In the genomic region with DNA sequence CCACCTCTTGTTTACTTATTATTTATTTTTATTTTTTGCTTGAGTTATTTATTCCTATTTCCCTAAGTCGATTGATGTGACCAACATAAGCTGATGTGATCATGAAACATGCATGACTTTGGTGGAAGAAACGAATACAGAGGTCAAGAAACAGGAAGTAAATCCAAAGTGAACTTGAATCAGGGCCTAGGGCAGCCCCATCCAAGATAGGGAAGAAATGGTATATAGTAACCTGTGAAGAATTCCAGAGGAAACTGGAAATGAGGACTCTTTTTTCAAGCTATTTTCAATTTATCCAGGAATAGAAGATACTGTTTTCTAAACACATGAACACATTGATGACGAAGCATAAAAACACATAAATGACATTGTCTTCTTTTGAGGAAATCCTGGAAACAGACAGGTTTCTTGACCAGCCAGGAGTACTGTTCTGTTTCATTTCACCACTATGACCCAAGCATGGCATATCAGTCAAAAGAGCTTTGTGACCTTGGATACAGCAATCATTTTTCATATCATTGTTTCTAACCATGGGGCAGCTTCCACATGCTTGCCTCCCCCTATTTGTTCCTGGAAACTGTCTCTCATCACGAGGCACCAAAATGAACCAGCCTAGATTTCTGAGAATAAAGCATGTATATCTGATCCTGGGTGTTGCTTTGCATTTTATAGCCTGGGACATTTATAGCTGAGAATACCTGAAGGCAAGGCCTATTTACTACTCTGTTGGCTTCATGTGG, we compare ENCODE assay signal across 2 cellular contexts.
A peak's percentile ranks its signal among the peaks of the same experiment; 100 is the strongest.
TF ChIP-seq lines count a peak whose summit lies in the region.

No MANE protein-coding gene starts in this region.

TF ChIP-seq in A549, 52 proteins besides CTCF, POLR2A, EP300 and RAD21:
- TF ChIP-seq, protein P1, sequence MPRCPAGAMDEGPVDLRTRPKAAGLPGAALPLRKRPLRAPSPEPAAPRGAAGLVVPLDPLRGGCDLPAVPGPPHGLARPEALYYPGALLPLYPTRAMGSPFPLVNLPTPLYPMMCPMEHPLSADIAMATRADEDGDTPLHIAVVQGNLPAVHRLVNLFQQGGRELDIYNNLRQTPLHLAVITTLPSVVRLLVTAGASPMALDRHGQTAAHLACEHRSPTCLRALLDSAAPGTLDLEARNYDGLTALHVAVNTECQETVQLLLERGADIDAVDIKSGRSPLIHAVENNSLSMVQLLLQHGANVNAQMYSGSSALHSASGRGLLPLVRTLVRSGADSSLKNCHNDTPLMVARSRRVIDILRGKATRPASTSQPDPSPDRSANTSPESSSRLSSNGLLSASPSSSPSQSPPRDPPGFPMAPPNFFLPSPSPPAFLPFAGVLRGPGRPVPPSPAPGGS (IDR thresholded peaks at IDR 0.05): no peak
- peak; percentile 44 for TF ChIP-seq MAFK (IDR thresholded peaks at IDR 0.05; ENCODE audit: partially characterized antibody)

TF ChIP-seq in K562, 482 proteins besides CTCF, POLR2A, EP300 and RAD21 (continued from another document and continues in another):
- TF ChIP-seq, protein P2, sequence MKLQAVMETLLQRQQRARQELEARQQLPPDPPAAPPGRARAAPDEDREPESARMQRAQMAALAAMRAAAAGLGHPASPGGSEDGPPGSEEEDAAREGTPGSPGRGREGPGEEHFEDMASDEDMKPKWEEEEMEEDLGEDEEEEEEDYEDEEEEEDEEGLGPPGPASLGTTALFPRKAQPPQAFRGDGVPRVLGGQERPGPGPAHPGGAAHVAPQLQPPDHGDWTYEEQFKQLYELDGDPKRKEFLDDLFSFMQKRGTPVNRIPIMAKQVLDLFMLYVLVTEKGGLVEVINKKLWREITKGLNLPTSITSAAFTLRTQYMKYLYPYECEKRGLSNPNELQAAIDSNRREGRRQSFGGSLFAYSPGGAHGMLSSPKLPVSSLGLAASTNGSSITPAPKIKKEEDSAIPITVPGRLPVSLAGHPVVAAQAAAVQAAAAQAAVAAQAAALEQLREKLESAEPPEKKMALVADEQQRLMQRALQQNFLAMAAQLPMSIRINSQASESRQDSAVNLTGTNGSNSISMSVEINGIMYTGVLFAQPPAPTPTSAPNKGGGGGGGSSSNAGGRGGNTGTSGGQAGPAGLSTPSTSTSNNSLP (IDR thresholded peaks at IDR 0.05; ENCODE audit: borderline replicate concordance, low read depth, low read length): peak; percentile 68; the same call in 1 of the 2 replicates
- TF ChIP-seq CXXC5 (CRISPR knock-in tag; IDR thresholded peaks at IDR 0.05) (peak; percentile 39; the same call in 1 of the 2 replicates), GABPA (tag; conservative IDR thresholded peaks at IDR 0.05; ENCODE audit: low read depth) (peak; percentile 41; the same call in 1 of the 2 replicates), TEAD4 (IDR thresholded peaks at IDR 0.05; ENCODE audit: low read length) (peak; percentile 49; the same call in 1 of the 2 replicates), TEAD4 (CRISPR knock-in tag; IDR thresholded peaks at IDR 0.05; ENCODE audit: borderline replicate concordance) (no peak), ZNF263 (CRISPR knock-in tag; IDR thresholded peaks at IDR 0.05; ENCODE audit: borderline replicate concordance) (no peak), SRSF9 (IDR thresholded peaks at IDR 0.05; ENCODE audit: borderline replicate concordance, low read depth, low read length) (no peak), SOX6 (IDR thresholded peaks at IDR 0.05) (peak; percentile 74; the same call in 1 of the 2 replicates), ZNF766 (CRISPR knock-in tag; conservative IDR thresholded peaks at IDR 0.05) (peak; percentile 45; the same call in 1 of the 2 replicates), ZNF589 (CRISPR knock-in tag; IDR thresholded peaks at IDR 0.05; ENCODE audit: low read depth) (peak; percentile 76), ARID1B (IDR thresholded peaks at IDR 0.05) (peak; percentile 67), HNRNPLL (IDR thresholded peaks at IDR 0.05; ENCODE audit: low read depth, low read length, poor library complexity, severe bottlenecking) (no peak), CTBP1 (IDR thresholded peaks at IDR 0.05; ENCODE audit: borderline replicate concordance) (peak; percentile 12; the same call in 1 of the 2 replicates), BHLHE40 (IDR thresholded peaks at IDR 0.05; ENCODE audit: low read length) (peak; percentile 56), GATAD2A (IDR thresholded peaks at IDR 0.05) (no peak), BRD4 (IDR thresholded peaks at IDR 0.05) (no peak), C11orf30 (IDR thresholded peaks at IDR 0.05; ENCODE audit: low read depth) (peak; percentile 85), JUND (IDR thresholded peaks at IDR 0.05; ENCODE audit: borderline replicate concordance, low read depth, low read length) (no peak; the same call in 1 of the 2 replicates), JUND (tag; IDR thresholded peaks at IDR 0.05; ENCODE audit: borderline replicate concordance, low read depth, low read length) (peak; percentile 21; the same call in 1 of the 3 replicates), MEIS2 (IDR thresholded peaks at IDR 0.05; ENCODE audit: partially characterized antibody) (peak; percentile 83), HDAC1 (IDR thresholded peaks at IDR 0.05) (peak in 1 of 2 experiments; percentile 64; a peak in 2 of 4 replicates), CCNT2 (IDR thresholded peaks at IDR 0.05; ENCODE audit: borderline replicate concordance, extremely low read depth, insufficient read length, low read depth, low read length) (peak; percentile 32), TAL1 (IDR thresholded peaks at IDR 0.05) (peak; percentile 28; the same call in 1 of the 2 replicates), NFE2 (IDR thresholded peaks at IDR 0.05; ENCODE audit: low read depth) (peak; percentile 36; the same call in 1 of the 2 replicates), EP400 (IDR thresholded peaks at IDR 0.05) (peak; percentile 43; the same call in 1 of the 2 replicates), EHMT2 (IDR thresholded peaks at IDR 0.05) (0 out of 2 replicates have a peak, but pooled peaks have one; percentile 9), MAZ (CRISPR knock-in tag; conservative IDR thresholded peaks at IDR 0.05 in 1 of 2, IDR thresholded peaks at IDR 0.05 in 1 of 2) (0 out of 4 replicates have a peak, but pooled peaks of 1 of the 2 experiments have one; percentile 29), MAFG (tag; conservative IDR thresholded peaks at IDR 0.05) (peak; percentile 78)
- TF ChIP-seq, protein P3, sequence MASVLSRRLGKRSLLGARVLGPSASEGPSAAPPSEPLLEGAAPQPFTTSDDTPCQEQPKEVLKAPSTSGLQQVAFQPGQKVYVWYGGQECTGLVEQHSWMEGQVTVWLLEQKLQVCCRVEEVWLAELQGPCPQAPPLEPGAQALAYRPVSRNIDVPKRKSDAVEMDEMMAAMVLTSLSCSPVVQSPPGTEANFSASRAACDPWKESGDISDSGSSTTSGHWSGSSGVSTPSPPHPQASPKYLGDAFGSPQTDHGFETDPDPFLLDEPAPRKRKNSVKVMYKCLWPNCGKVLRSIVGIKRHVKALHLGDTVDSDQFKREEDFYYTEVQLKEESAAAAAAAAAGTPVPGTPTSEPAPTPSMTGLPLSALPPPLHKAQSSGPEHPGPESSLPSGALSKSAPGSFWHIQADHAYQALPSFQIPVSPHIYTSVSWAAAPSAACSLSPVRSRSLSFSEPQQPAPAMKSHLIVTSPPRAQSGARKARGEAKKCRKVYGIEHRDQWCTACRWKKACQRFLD (CRISPR knock-in tag; IDR thresholded peaks at IDR 0.05): 0 out of 2 replicates have a peak, but pooled peaks have one; percentile 10
- TF ChIP-seq, protein P4, sequence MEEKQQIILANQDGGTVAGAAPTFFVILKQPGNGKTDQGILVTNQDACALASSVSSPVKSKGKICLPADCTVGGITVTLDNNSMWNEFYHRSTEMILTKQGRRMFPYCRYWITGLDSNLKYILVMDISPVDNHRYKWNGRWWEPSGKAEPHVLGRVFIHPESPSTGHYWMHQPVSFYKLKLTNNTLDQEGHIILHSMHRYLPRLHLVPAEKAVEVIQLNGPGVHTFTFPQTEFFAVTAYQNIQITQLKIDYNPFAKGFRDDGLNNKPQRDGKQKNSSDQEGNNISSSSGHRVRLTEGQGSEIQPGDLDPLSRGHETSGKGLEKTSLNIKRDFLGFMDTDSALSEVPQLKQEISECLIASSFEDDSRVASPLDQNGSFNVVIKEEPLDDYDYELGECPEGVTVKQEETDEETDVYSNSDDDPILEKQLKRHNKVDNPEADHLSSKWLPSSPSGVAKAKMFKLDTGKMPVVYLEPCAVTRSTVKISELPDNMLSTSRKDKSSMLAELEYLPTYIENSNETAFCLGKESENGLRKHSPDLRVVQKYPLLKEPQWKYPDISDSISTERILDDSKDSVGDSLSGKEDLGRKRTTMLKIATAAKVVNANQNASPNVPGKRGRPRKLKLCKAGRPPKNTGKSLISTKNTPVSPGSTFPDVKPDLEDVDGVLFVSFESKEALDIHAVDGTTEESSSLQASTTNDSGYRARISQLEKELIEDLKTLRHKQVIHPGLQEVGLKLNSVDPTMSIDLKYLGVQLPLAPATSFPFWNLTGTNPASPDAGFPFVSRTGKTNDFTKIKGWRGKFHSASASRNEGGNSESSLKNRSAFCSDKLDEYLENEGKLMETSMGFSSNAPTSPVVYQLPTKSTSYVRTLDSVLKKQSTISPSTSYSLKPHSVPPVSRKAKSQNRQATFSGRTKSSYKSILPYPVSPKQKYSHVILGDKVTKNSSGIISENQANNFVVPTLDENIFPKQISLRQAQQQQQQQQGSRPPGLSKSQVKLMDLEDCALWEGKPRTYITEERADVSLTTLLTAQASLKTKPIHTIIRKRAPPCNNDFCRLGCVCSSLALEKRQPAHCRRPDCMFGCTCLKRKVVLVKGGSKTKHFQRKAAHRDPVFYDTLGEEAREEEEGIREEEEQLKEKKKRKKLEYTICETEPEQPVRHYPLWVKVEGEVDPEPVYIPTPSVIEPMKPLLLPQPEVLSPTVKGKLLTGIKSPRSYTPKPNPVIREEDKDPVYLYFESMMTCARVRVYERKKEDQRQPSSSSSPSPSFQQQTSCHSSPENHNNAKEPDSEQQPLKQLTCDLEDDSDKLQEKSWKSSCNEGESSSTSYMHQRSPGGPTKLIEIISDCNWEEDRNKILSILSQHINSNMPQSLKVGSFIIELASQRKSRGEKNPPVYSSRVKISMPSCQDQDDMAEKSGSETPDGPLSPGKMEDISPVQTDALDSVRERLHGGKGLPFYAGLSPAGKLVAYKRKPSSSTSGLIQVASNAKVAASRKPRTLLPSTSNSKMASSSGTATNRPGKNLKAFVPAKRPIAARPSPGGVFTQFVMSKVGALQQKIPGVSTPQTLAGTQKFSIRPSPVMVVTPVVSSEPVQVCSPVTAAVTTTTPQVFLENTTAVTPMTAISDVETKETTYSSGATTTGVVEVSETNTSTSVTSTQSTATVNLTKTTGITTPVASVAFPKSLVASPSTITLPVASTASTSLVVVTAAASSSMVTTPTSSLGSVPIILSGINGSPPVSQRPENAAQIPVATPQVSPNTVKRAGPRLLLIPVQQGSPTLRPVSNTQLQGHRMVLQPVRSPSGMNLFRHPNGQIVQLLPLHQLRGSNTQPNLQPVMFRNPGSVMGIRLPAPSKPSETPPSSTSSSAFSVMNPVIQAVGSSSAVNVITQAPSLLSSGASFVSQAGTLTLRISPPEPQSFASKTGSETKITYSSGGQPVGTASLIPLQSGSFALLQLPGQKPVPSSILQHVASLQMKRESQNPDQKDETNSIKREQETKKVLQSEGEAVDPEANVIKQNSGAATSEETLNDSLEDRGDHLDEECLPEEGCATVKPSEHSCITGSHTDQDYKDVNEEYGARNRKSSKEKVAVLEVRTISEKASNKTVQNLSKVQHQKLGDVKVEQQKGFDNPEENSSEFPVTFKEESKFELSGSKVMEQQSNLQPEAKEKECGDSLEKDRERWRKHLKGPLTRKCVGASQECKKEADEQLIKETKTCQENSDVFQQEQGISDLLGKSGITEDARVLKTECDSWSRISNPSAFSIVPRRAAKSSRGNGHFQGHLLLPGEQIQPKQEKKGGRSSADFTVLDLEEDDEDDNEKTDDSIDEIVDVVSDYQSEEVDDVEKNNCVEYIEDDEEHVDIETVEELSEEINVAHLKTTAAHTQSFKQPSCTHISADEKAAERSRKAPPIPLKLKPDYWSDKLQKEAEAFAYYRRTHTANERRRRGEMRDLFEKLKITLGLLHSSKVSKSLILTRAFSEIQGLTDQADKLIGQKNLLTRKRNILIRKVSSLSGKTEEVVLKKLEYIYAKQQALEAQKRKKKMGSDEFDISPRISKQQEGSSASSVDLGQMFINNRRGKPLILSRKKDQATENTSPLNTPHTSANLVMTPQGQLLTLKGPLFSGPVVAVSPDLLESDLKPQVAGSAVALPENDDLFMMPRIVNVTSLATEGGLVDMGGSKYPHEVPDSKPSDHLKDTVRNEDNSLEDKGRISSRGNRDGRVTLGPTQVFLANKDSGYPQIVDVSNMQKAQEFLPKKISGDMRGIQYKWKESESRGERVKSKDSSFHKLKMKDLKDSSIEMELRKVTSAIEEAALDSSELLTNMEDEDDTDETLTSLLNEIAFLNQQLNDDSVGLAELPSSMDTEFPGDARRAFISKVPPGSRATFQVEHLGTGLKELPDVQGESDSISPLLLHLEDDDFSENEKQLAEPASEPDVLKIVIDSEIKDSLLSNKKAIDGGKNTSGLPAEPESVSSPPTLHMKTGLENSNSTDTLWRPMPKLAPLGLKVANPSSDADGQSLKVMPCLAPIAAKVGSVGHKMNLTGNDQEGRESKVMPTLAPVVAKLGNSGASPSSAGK (IDR thresholded peaks at IDR 0.05): peak; percentile 84
- TF ChIP-seq, protein P5, sequence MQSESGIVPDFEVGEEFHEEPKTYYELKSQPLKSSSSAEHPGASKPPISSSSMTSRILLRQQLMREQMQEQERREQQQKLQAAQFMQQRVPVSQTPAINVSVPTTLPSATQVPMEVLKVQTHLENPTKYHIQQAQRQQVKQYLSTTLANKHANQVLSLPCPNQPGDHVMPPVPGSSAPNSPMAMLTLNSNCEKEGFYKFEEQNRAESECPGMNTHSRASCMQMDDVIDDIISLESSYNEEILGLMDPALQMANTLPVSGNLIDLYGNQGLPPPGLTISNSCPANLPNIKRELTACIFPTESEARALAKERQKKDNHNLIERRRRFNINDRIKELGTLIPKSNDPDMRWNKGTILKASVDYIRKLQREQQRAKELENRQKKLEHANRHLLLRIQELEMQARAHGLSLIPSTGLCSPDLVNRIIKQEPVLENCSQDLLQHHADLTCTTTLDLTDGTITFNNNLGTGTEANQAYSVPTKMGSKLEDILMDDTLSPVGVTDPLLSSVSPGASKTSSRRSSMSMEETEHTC (IDR thresholded peaks at IDR 0.05): 0 out of 2 replicates have a peak, but pooled peaks have one; percentile 31
- TF ChIP-seq, protein P6, sequence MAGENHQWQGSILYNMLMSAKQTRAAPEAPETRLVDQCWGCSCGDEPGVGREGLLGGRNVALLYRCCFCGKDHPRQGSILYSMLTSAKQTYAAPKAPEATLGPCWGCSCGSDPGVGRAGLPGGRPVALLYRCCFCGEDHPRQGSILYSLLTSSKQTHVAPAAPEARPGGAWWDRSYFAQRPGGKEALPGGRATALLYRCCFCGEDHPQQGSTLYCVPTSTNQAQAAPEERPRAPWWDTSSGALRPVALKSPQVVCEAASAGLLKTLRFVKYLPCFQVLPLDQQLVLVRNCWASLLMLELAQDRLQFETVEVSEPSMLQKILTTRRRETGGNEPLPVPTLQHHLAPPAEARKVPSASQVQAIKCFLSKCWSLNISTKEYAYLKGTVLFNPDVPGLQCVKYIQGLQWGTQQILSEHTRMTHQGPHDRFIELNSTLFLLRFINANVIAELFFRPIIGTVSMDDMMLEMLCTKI (IDR thresholded peaks at IDR 0.05; ENCODE audit: partially characterized antibody): no peak
